Comparison of ENCODE assay signal across 8 cellular contexts in the genomic region with DNA sequence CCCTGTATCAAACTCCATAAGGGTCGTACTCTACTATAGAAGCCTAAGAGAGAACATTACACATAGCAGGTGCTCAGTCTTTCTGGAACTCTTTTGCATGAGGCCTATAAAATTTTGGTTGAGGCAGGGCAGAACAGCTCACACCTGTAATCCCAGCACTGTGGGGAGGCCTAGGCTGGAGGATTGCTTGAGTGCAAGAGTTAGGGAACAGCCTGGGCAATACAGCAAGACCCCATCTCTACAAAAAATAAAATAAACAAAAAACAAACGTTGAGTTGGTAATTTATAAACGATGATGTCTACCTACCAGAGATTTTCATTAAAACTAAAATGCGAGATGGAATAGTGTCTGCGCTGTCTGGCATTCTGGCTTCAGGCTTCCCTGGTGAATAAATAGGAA. TPM values are rescaled to one million over a fixed set of nuclear protein-coding genes. Genes with fewer than 3 reads are reported as not detected.
A peak's percentile ranks its signal among the peaks of the same experiment; 100 is the strongest.
DNase-seq lines count a peak whose midpoint lies in the region; ATAC-seq, FAIRE-seq and TF ChIP-seq lines count a peak whose summit lies in the region.

No MANE protein-coding gene starts in this region.

- H3K36me3 ChIP-seq in heart right ventricle (peaks cover 0 to 6% (median 0%) of the 10 kb centered on the region in 9 donors), mucosa of stomach (ENCODE audit: control insufficient read depth, insufficient read depth, low read length) (no peaks in the 10 kb centered on the region), urinary bladder (ENCODE audit: insufficient read depth) (no peaks in the 10 kb centered on the region)

- H3K27me3 ChIP-seq in heart right ventricle (no peaks in the 10 kb centered on the region), mucosa of stomach (ENCODE audit: control insufficient read depth, insufficient read depth, low read length) (no peaks in the 10 kb centered on the region)

- peaks cover 53% of the 10 kb centered on the region for H3K4me1 Mint-ChIP-seq in chondrocyte (ENCODE audit: low read depth)

- ATAC-seq in heart right ventricle (no peak), Right ventricle myocardium inferior (no peak), HG03175 (IDR thresholded peaks at IDR 0.05; ENCODE audit: unreplicated experiment) (no peak)

- peaks cover 8% of the 10 kb centered on the region for H3K36me3 Mint-ChIP-seq in chondrocyte (ENCODE audit: low read depth)

- WGBS in heart right ventricle, 2 donors = 52 to 58% methylated on average over 5 of the region's 5 CpGs
- WGBS in urinary bladder = 59% methylated on average over 5 of the region's 5 CpGs

- TF ChIP-seq CTCF in heart right ventricle (IDR thresholded peaks at IDR 0.05) (no peak), chondrocyte (IDR thresholded peaks at IDR 0.05) (no peak)

- H3K9me3 ChIP-seq in heart right ventricle = peaks cover 0 to 4% (median 0%) of the 10 kb centered on the region in 11 donors
- no peaks in the 10 kb centered on the region for H3K9me3 ChIP-seq in mucosa of stomach (ENCODE audit: control insufficient read depth, low read length)

- peak overlapping the region; percentile 46 for H3K27ac Mint-ChIP-seq in chondrocyte (ENCODE audit: unreplicated experiment)

- DNase-seq in heart right ventricle (no peak), Right ventricle myocardium inferior (ENCODE audit: missing footprints) (no peak), chondrocyte (ENCODE audit: low spot score) (no peak), cerebellar nuclear complex (lab: John Stamatoyannopoulos, UW) (no peak), HTR-8/SVneo (ENCODE audit: insufficient read length, low spot score) (no peak)

- H3K4me3 ChIP-seq in heart right ventricle (peak overlapping the region in 9 of 10 donors; percentile 50 to 90 (median 81)), mucosa of stomach (ENCODE audit: low read length) (peak overlapping the region; percentile 61), urinary bladder (ENCODE audit: low read depth, low read length) (peak overlapping the region; percentile 62)

- intact Hi-C loops in heart right ventricle (cut with DNase I) = no loop called here
- intact Hi-C loops in Right ventricle myocardium inferior (cut with DNase I) = no loop called here

- H3K4me3 Mint-ChIP-seq in chondrocyte (ENCODE audit: unreplicated experiment) = peak overlapping the region; percentile 77

- peaks cover 0 to 18% (median 9%) of the 10 kb centered on the region in 9 donors for H3K4me1 ChIP-seq in heart right ventricle
- H3K4me1 ChIP-seq in mucosa of stomach (ENCODE audit: control insufficient read depth, insufficient read depth, low read length) = no peaks in the 10 kb centered on the region
- H3K4me1 ChIP-seq in urinary bladder (ENCODE audit: insufficient read depth) = no peaks in the 10 kb centered on the region

- peaks cover 4% of the 10 kb centered on the region for H3K9me3 Mint-ChIP-seq in chondrocyte (ENCODE audit: low read depth)

- peak overlapping the region in 8 of 10 donors; percentile 86 to 98 (median 94) for H3K27ac ChIP-seq in heart right ventricle
- H3K27ac ChIP-seq in urinary bladder (ENCODE audit: low read depth) = no peak overlapping the region

- H3K27me3 Mint-ChIP-seq in chondrocyte (ENCODE audit: low read depth) = no peaks in the 10 kb centered on the region

- no peak for FAIRE-seq in HTR-8/SVneo (lab: Jason Lieb, UNC)

- H3K9ac ChIP-seq in mucosa of stomach (ENCODE audit: low read length) = peak overlapping the region; percentile 85

RNA-seq across cellular contexts. Expression of gene PON2, which starts 0.9 kb away (rescaled TPM):
- total RNA-seq in heart right ventricle (10 to 100 TPM; 24.9 to 43.4 (median 32.0) TPM), Right ventricle myocardium inferior (37.4 TPM), chondrocyte (91.6 to 94.2 TPM (median 92.1 TPM) in 3 replicates), urinary bladder (130 TPM)
- polyA plus RNA-seq in heart right ventricle (10 to 100 TPM; 24.8 to 35.8 TPM), urinary bladder (53.7 TPM)

RNA-seq across cellular contexts. Expression of gene PON3, which starts 37.8 kb away (rescaled TPM):
- 1 to 10 TPM in 1 of 10 donors, under 1 TPM in 8, not detected in 1; 0.23 to 1.0 (median 0.62) TPM for total RNA-seq in heart right ventricle
- polyA plus RNA-seq in heart right ventricle = 1 to 10 TPM in 1 of 2 donors, under 1 TPM in 1; 0.64 to 2.7 TPM
- 0.57 TPM for total RNA-seq in Right ventricle myocardium inferior
- total RNA-seq in chondrocyte = not detected in 3 replicates
- total RNA-seq in urinary bladder = 3.7 TPM
- polyA plus RNA-seq in urinary bladder = 3.7 TPM

RNA-seq across cellular contexts. Expression of gene ASB4, which starts 51.8 kb away (rescaled TPM):
- total RNA-seq in heart right ventricle (1 to 10 TPM; 1.3 to 7.1 (median 3.1) TPM), Right ventricle myocardium inferior (7.0 TPM), chondrocyte (not detected in 3 replicates), urinary bladder (1.9 TPM)
- polyA plus RNA-seq in heart right ventricle (1 to 10 TPM in 1 of 2 donors, under 1 TPM in 1; 0.26 to 1.7 TPM), urinary bladder (0.47 TPM)
